16 cellular contexts compared by ENCODE assay signal in the genomic region with DNA sequence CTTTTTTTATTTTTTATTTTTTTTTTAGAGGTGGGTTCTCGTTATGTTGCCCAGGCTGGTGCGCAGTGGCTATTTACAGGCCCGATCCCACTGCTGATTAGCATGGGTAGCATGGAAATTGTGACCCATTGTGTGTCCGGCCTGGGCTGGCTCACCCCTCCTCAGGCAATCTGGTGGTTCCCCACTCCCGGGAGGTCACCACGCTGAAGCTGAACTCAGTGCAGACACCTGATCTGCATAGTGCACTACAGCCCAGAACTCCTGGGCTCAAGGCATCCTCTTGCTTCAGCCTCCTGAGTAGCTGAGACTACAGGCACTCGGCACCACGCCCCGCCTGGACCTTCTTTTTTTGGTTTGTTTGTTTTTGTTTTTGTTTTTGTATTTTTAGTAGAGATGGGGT. TPM values are rescaled to one million over a fixed set of nuclear protein-coding genes. Genes with fewer than 3 reads are reported as not detected.
"Had no signal": no experiment of that assay in that cellular context is flagged by ENCODE, and none has a peak within 500 bp of the region (broad histone marks: within the 10 kb centered on the region; RNA-seq: fewer than 3 reads in every experiment).

No MANE protein-coding gene starts in this region.

- ATAC-seq: left lung, pancreas had no signal

- H3K27me3 ChIP-seq: left lung, neural progenitor cell, pancreas, sigmoid colon, spleen, thyroid gland had no signal

- H3K27ac Mint-ChIP-seq: activated CD4-positive, alpha-beta memory T cell treated with anti-CD3 and anti-CD28 coated beads, Interleukin-2, amount 10 ng/mL, durations not matched to agents 7 days and 5 days had no signal

- H3K9me3 ChIP-seq: left lung, pancreas, sigmoid colon, spleen, thyroid gland had no signal

- H3K36me3 ChIP-seq: left lung, neural progenitor cell, pancreas, sigmoid colon, spleen, thyroid gland had no signal

- H3K9me3 Mint-ChIP-seq: activated CD4-positive, alpha-beta memory T cell treated with anti-CD3 and anti-CD28 coated beads, Interleukin-2, amount 10 ng/mL, durations not matched to agents 7 days and 5 days; activated naive CD4-positive, alpha-beta T cell treated with anti-CD3 and anti-CD28 coated beads for 36 hours; activated T-helper 2 cell treated with anti-CD3 and anti-CD28 coated beads, Interferon-gamma antibody, Interleukin-2, Interleukin-4, amounts not matched to agents 10 μg/mL and 5 μg/mL and 100 μg/mL, durations not matched to agents 14 hours and 24 hours and 36 hours; neural progenitor cell had no signal

- DNase-seq: activated CD4-positive, alpha-beta memory T cell treated with anti-CD3 and anti-CD28 coated beads, Interleukin-2, amount 10 ng/mL, durations not matched to agents 7 days and 5 days; activated CD4-positive, CD25-positive, alpha-beta regulatory T cell treated with anti-CD3 and anti-CD28 coated beads, Interleukin-2, amount 50 U/mL, for 72 hours; activated CD8-positive, alpha-beta memory T cell treated with anti-CD3 and anti-CD28 coated beads, Interleukin-2, amount 50 U/mL, for 4 hours; foreskin fibroblast; hippocampal formation; kidney; left lung; mammary epithelial cell; pancreas; sigmoid colon; spleen; T-helper 9 cell; thyroid gland had no signal

- H3K4me1 ChIP-seq: pancreas, thyroid gland had no signal

- H3K9ac ChIP-seq: neural progenitor cell had no signal

- H3K27ac ChIP-seq: neural progenitor cell, pancreas, sigmoid colon, thyroid gland had no signal

- H3K4me3 Mint-ChIP-seq: activated CD4-positive, alpha-beta memory T cell treated with anti-CD3 and anti-CD28 coated beads, Interleukin-2, amount 10 ng/mL, durations not matched to agents 7 days and 5 days; activated naive CD4-positive, alpha-beta T cell treated with anti-CD3 and anti-CD28 coated beads for 36 hours; neural progenitor cell had no signal

- H3K4me3 ChIP-seq: left lung, neural progenitor cell, pancreas, sigmoid colon, spleen, thyroid gland had no signal

- H3K36me3 Mint-ChIP-seq: neural progenitor cell had no signal

RNA-seq across cellular contexts. Expression of gene GPR162, which starts 37.8 kb away (rescaled TPM):
- total RNA-seq: activated CD4-positive, alpha-beta memory T cell treated with anti-CD3 and anti-CD28 coated beads, Interleukin-2, amount 10 ng/mL, durations not matched to agents 7 days and 5 days had no signal
